ENCODE assay signal across 8 cellular contexts in the genomic region with DNA sequence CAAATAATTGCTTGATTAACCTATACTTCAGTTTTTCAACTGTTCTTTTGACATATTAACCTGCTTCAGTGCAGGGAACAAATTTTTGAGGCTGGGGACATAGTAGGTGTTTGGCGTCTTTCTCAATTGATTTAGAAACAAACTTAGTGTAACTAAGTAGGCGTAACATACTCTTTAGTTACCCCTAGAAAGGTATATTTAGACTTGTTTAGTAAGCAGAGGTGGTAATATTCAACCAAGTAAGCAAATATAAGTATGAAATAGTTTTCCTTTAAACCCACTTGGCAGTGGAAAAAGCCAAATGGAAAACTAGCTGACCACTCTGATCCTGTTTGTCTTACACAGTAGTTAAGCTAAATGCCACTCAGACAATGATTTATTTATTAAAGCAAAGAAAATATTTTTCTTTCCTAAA.
DNase-seq lines count a peak whose midpoint lies in the region; ATAC-seq, FAIRE-seq and TF ChIP-seq lines count a peak whose summit lies in the region.

No MANE protein-coding gene starts in this region.

- ATAC-seq in HG02852 (IDR thresholded peaks at IDR 0.05; ENCODE audit: unreplicated experiment), result peak; percentile 48

- DNase-seq in GM12892 (ENCODE audit: insufficient read length) (no peak), choroid plexus epithelial cell (ENCODE audit: low read depth) (no peak), pons (ENCODE audit: low spot score) (peak; percentile 79), COLO829 (ENCODE audit: low spot score) (no peak), cerebellum (ENCODE audit: low spot score) (no peak), D341Med (ENCODE audit: low spot score) (no peak), LoVo (ENCODE audit: low spot score) (no peak)

- TF ChIP-seq POLR2A in GM12892 (IDR thresholded peaks at IDR 0.05; ENCODE audit: low read depth, low read length), result no peak

- peak overlapping the region; percentile 35 for H3K4me3 ChIP-seq in choroid plexus epithelial cell (ENCODE audit: low read depth, low read length)

- TF ChIP-seq CTCF in choroid plexus epithelial cell (conservative IDR thresholded peaks at IDR 0.05; ENCODE audit: low read depth, low read length), result no peak

- FAIRE-seq in GM12892 (lab: Jason Lieb, UNC), result peak; percentile 44
